ENCODE assay signal across 1 cellular context in genomic region chr16:8853611-8854010, GRCh38.
A peak's percentile ranks its signal among the peaks of the same experiment; 100 is the strongest.
TF ChIP-seq lines count a peak whose summit lies in the region.

No MANE protein-coding gene starts in this region.

TF ChIP-seq in IMR-90, 13 proteins besides CTCF, POLR2A, EP300 and RAD21:
- TF ChIP-seq BHLHE40 (IDR thresholded peaks at IDR 0.05; ENCODE audit: low read depth, low read length), result peak; percentile 22; the same call in 1 of the 2 replicates
- TF ChIP-seq CHD1 (IDR thresholded peaks at IDR 0.05; ENCODE audit: low read depth, low read length), result no peak
